22 cellular contexts compared by ENCODE assay signal in genomic region chr6:41704028-41704427, GRCh38. TPM values are rescaled to one million over a fixed set of nuclear protein-coding genes. Genes with fewer than 3 reads are reported as not detected.
DNase-seq lines count a peak whose midpoint lies in the region; ATAC-seq and TF ChIP-seq lines count a peak whose summit lies in the region.
"Had no signal": no experiment of that assay in that cellular context is flagged by ENCODE, and none has a peak within 500 bp of the region (broad histone marks: within the 10 kb centered on the region; RNA-seq: fewer than 3 reads in every experiment).

No MANE protein-coding gene starts in this region.

- peak overlapping the region; percentile 97 for H3K27ac ChIP-seq in layer of hippocampus (ENCODE audit: low read depth, low read length)
- H3K27ac ChIP-seq: SJSA1, vagina had no signal

- ATAC-seq in stimulated activated naive B cell treated with anti-CD40 and anti-IgM and Interleukin-4, amounts not matched to agents 10 μg/mL and 1 μg/mL and 100 μg/mL, for 72 hours (replicated peaks) = no peak
- no peak for ATAC-seq in GM21619 (IDR thresholded peaks at IDR 0.05; ENCODE audit: unreplicated experiment)
- ATAC-seq in left lobe of liver = no peak

- no peaks in the 10 kb centered on the region for H3K27me3 Mint-ChIP-seq in stimulated activated naive B cell treated with anti-CD40 and anti-IgM and Interleukin-4, amounts not matched to agents 10 μg/mL and 1 μg/mL and 100 μg/mL, for 72 hours

- H3K4me3 ChIP-seq in GM12875 (ENCODE audit: low read depth, low read length) = peak overlapping the region; percentile 8
- H3K4me3 ChIP-seq: SJSA1, vagina had no signal

- H3K9me3 Mint-ChIP-seq in stimulated activated naive B cell treated with anti-CD40 and anti-IgM and Interleukin-4, amounts not matched to agents 10 μg/mL and 1 μg/mL and 100 μg/mL, for 72 hours = no peaks in the 10 kb centered on the region
- H3K9me3 Mint-ChIP-seq: activated T-helper 1 cell treated with anti-CD3 and anti-CD28 coated beads, Interleukin-12 subunit alpha, Interleukin-12 subunit beta, Interleukin-2, Interleukin-4 antibody, amounts not matched to agents 30 ng/mL and 10 ng/mL and 1 ng/mL, durations not matched to agents 14 hours and 24 hours and 36 hours; T-helper 2 cell treated with Interferon-gamma antibody and Interleukin-4, amounts not matched to agents 5 μg/mL and 100 μg/mL, for 36 hours had no signal

- peak in 30 of 56 donors; percentile 17 to 75 (median 46) for DNase-seq in amygdala (lab: John Stamatoyannopoulos, UW)
- no peak for DNase-seq in stimulated activated naive B cell treated with anti-CD40 and anti-IgM and Interleukin-4, amounts not matched to agents 10 μg/mL and 1 μg/mL and 100 μg/mL, for 72 hours
- no peak for DNase-seq in DMS 273 (lab: John Stamatoyannopoulos, UW; ENCODE audit: unreplicated experiment)
- DNase-seq in left lobe of liver (ENCODE audit: low spot score) = no peak
- DNase-seq: activated CD4-positive, CD25-positive, alpha-beta regulatory T cell treated with anti-CD3 and anti-CD28 coated beads, Interleukin-2, amount 50 U/mL, for 72 hours; Calu3; Kasumi-1; midbrain; NCI-H1092; NCI-H2081 treated with DMSO at 0.1 percent for 48 hours; NCI-H524 treated with DMSO at 0.1 percent for 48 hours; PC-3; stimulated activated naive CD4-positive, alpha-beta T cell treated with Interleukin-2 at 50 U/mL for 16 hours had no signal

- H3K4me3 Mint-ChIP-seq in stimulated activated naive B cell treated with anti-CD40 and anti-IgM and Interleukin-4, amounts not matched to agents 10 μg/mL and 1 μg/mL and 100 μg/mL, for 72 hours = peak overlapping the region; percentile 86 to 91
- H3K4me3 Mint-ChIP-seq: activated T-helper 1 cell treated with anti-CD3 and anti-CD28 coated beads, Interleukin-12 subunit alpha, Interleukin-12 subunit beta, Interleukin-2, Interleukin-4 antibody, amounts not matched to agents 30 ng/mL and 10 ng/mL and 1 ng/mL, durations not matched to agents 14 hours and 24 hours and 36 hours; T-helper 2 cell treated with Interferon-gamma antibody and Interleukin-4, amounts not matched to agents 5 μg/mL and 100 μg/mL, for 36 hours had no signal

- TF ChIP-seq CTCF in GM12875 (IDR thresholded peaks at IDR 0.05; ENCODE audit: borderline replicate concordance, insufficient read depth, low read depth, low read length) = no peak

- H3K36me3 Mint-ChIP-seq in stimulated activated naive B cell treated with anti-CD40 and anti-IgM and Interleukin-4, amounts not matched to agents 10 μg/mL and 1 μg/mL and 100 μg/mL, for 72 hours = peaks cover 43 to 68% of the 10 kb centered on the region in 2 donors

- peaks cover 79 to 100% of the 10 kb centered on the region in 2 donors for H3K4me1 Mint-ChIP-seq in stimulated activated naive B cell treated with anti-CD40 and anti-IgM and Interleukin-4, amounts not matched to agents 10 μg/mL and 1 μg/mL and 100 μg/mL, for 72 hours

- peak overlapping the region; percentile 99 for H3K27ac Mint-ChIP-seq in stimulated activated naive B cell treated with anti-CD40 and anti-IgM and Interleukin-4, amounts not matched to agents 10 μg/mL and 1 μg/mL and 100 μg/mL, for 72 hours
- H3K27ac Mint-ChIP-seq: T-helper 2 cell treated with Interferon-gamma antibody and Interleukin-4, amounts not matched to agents 5 μg/mL and 100 μg/mL, for 36 hours had no signal

- H3K27me3 ChIP-seq in layer of hippocampus (ENCODE audit: control insufficient read depth, insufficient read depth, low read length) = no peaks in the 10 kb centered on the region
- H3K27me3 ChIP-seq: SJSA1, vagina had no signal

RNA-seq across cellular contexts. Expression of gene TFEB, which starts 31.4 kb away (rescaled TPM):
- total RNA-seq in left lobe of liver = 8.9 TPM

RNA-seq across cellular contexts. Expression of gene PGC, which starts 43.2 kb away (rescaled TPM):
- total RNA-seq in left lobe of liver = 0.63 TPM
- total RNA-seq: Calu3, cardiac septum, PC-3, renal cortical epithelial cell, SJSA1 had no signal

Comparison
In these comparisons a context has a peak if more than half of its experiments do, and no peak if none do; other contexts are left out.
1. DNase-seq: peak in amygdala (30 of 56); none in stimulated activated naive B cell treated with anti-CD40 and anti-IgM and Interleukin-4, amounts not matched to agents 10 μg/mL and 1 μg/mL and 100 μg/mL, for 72 hours (single experiment), DMS 273 (single experiment) and left lobe of liver (single experiment).